ENCODE assay signal across 8 cellular contexts in the genomic region with DNA sequence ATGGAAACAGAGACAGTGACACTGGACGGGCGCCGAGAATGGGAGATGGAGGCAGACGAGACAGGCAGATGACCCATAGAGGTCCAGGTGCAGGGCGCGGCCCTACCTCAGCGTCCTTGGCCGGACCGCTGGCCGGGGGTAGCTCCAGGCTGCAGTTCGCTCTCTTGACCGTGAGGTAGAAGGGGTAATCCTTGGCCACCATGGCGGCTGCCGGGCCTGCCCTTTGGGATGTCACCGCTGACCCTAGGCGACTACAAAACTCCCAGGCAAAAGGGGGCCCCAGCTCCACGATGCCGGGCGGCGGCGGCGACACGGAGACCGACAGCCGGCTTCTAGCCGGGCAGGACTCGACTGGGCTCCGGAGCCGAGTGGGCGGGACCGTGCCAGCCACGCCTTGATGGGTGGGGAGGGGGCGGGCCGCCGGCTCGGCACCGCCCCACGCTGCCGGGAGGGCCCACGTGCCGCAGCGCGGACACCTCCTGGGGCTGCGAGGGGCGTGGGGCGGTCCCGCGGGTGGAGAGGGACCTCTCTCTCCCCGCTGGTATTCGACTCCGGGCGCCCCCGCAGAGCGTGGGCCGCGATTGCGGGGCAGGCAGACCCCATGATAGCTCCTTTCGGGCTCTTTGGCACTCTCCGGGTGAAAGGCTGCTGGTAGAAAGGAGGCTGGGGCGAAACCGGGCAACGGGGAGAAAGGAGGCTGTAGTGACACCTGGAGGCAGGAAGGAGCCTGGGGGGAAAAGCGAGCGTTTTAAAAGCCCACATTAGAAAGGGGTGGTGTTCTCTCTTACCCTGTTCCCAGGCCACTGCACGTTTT. TPM values are rescaled to one million over a fixed set of nuclear protein-coding genes. Genes with fewer than 3 reads are reported as not detected.
DNase-seq lines count a peak whose midpoint lies in the region; ATAC-seq and TF ChIP-seq lines count a peak whose summit lies in the region.

A gene with protein sequence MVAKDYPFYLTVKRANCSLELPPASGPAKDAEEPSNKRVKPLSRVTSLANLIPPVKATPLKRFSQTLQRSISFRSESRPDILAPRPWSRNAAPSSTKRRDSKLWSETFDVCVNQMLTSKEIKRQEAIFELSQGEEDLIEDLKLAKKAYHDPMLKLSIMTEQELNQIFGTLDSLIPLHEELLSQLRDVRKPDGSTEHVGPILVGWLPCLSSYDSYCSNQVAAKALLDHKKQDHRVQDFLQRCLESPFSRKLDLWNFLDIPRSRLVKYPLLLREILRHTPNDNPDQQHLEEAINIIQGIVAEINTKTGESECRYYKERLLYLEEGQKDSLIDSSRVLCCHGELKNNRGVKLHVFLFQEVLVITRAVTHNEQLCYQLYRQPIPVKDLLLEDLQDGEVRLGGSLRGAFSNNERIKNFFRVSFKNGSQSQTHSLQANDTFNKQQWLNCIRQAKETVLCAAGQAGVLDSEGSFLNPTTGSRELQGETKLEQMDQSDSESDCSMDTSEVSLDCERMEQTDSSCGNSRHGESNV (minus strand): TSS at position 353 of the 814 bp plus-strand sequence. CDS start 151 bp downstream, at position 202.

- H3K9me3 ChIP-seq in SU-DHL-6 (ENCODE audit: insufficient read depth, low read length) = no peaks in the 10 kb centered on the region

- peak within 1 kb of the TSS; percentile 37 for H3K9ac ChIP-seq in SU-DHL-6 (ENCODE audit: low read length)

- H3K27me3 Mint-ChIP-seq in GM23338 (ENCODE audit: insufficient read depth, low read depth, poor library complexity) (peaks cover 8% of the 10 kb centered on the region), type B pancreatic cell (no peaks in the 10 kb centered on the region)
- no peaks in the 10 kb centered on the region for H3K27me3 Mint-ChIP-seq in activated naive CD8-positive, alpha-beta T cell treated with anti-CD3 and anti-CD28 coated beads, Interleukin-2, amount 50 U/mL, for 24 hours

- H3F3A ChIP-seq in GM23338 (replicated peaks; ENCODE audit: low read depth) (no peaks in the 10 kb centered on the region), SU-DHL-6 (ENCODE audit: insufficient read depth) (no peaks in the 10 kb centered on the region)

- H3K27ac Mint-ChIP-seq in GM23338 (no peak within 1 kb of the TSS; the same call in 1 of the 2 replicates), type B pancreatic cell (peak within 1 kb of the TSS; percentile 88)
- peak within 1 kb of the TSS; percentile 92 for H3K27ac Mint-ChIP-seq in activated naive CD8-positive, alpha-beta T cell treated with anti-CD3 and anti-CD28 coated beads, Interleukin-2, amount 50 U/mL, for 24 hours

- no peak within 1 kb of the TSS for H3K27ac ChIP-seq in GM23338 (ENCODE audit: low read depth)
- H3K27ac ChIP-seq in SU-DHL-6 (ENCODE audit: low read depth, low read length) = no peak within 1 kb of the TSS

- H3K9me3 Mint-ChIP-seq in GM23338 = no peaks in the 10 kb centered on the region
- no peaks in the 10 kb centered on the region for H3K9me3 Mint-ChIP-seq in activated naive CD8-positive, alpha-beta T cell treated with anti-CD3 and anti-CD28 coated beads, Interleukin-2, amount 50 U/mL, for 24 hours
- no peaks in the 10 kb centered on the region for H3K9me3 Mint-ChIP-seq in type B pancreatic cell

- no peaks in the 10 kb centered on the region for H3K36me3 Mint-ChIP-seq in GM23338 (ENCODE audit: low read depth)
- peaks cover 14% of the 10 kb centered on the region for H3K36me3 Mint-ChIP-seq in activated naive CD8-positive, alpha-beta T cell treated with anti-CD3 and anti-CD28 coated beads, Interleukin-2, amount 50 U/mL, for 24 hours (ENCODE audit: low read depth)
- H3K36me3 Mint-ChIP-seq in type B pancreatic cell = no peaks in the 10 kb centered on the region

- H4K20me1 ChIP-seq in GM23338 (replicated peaks; ENCODE audit: insufficient read depth) = no peaks in the 10 kb centered on the region; the same call in 1 of the 2 replicates
- H4K20me1 ChIP-seq in SU-DHL-6 (ENCODE audit: low read depth, low read length) = no peaks in the 10 kb centered on the region; the same call in 1 of the 2 replicates

- H3K4me3 Mint-ChIP-seq in GM23338 (peak within 1 kb of the TSS; percentile 86), type B pancreatic cell (peak within 1 kb of the TSS; percentile 97)
- H3K4me3 Mint-ChIP-seq in activated naive CD8-positive, alpha-beta T cell treated with anti-CD3 and anti-CD28 coated beads, Interleukin-2, amount 50 U/mL, for 24 hours = peak within 1 kb of the TSS; percentile 99

- H3K79me2 ChIP-seq in GM23338 (replicated peaks; ENCODE audit: insufficient read depth) = no peaks in the 10 kb centered on the region
- no peaks in the 10 kb centered on the region for H3K79me2 ChIP-seq in SU-DHL-6 (ENCODE audit: insufficient read depth, low read length)

- TF ChIP-seq CTCF in GM06990 (IDR thresholded peaks at IDR 0.05; ENCODE audit: insufficient read depth, low read length, poor library complexity, severe bottlenecking) (peak; percentile 87), GM23338 (conservative IDR thresholded peaks at IDR 0.05; ENCODE audit: low read depth in 2 of 2) (peak; percentile 65 to 74), LNCAP (IDR thresholded peaks at IDR 0.05) (peak; percentile 29; the same call in 1 of the 2 replicates), SU-DHL-6 (IDR thresholded peaks at IDR 0.05; ENCODE audit: insufficient read depth, low read length, poor library complexity, severe bottlenecking) (peak; percentile 62), type B pancreatic cell (conservative IDR thresholded peaks at IDR 0.05) (peak; percentile 48)

- H2AFZ ChIP-seq in GM23338 (peak within 1 kb of the TSS; percentile 87), SU-DHL-6 (ENCODE audit: low read depth, low read length, severe bottlenecking) (peak within 1 kb of the TSS; percentile 70)

- H3K4me1 Mint-ChIP-seq in GM23338 (peaks cover 15% of the 10 kb centered on the region), type B pancreatic cell (ENCODE audit: unreplicated experiment) (peaks cover 41% of the 10 kb centered on the region)
- H3K4me1 Mint-ChIP-seq in activated naive CD8-positive, alpha-beta T cell treated with anti-CD3 and anti-CD28 coated beads, Interleukin-2, amount 50 U/mL, for 24 hours = peaks cover 45% of the 10 kb centered on the region

- H3K36me3 ChIP-seq in GM06990 (ENCODE audit: control insufficient read depth, insufficient read depth, low read length) (no peaks in the 10 kb centered on the region), GM23338 (ENCODE audit: insufficient read depth) (no peaks in the 10 kb centered on the region), SU-DHL-6 (ENCODE audit: low read length) (no peaks in the 10 kb centered on the region)

- H3K27me3 ChIP-seq in GM06990 (replicated peaks; ENCODE audit: control insufficient read depth, insufficient read depth, low read length) (no peaks in the 10 kb centered on the region), GM23338 (ENCODE audit: insufficient read depth) (peaks cover 10% of the 10 kb centered on the region; the same call in 1 of the 2 replicates), SU-DHL-6 (ENCODE audit: low read length) (no peaks in the 10 kb centered on the region)

- peak; percentile 93 for ATAC-seq in GM23338
- ATAC-seq in activated naive CD8-positive, alpha-beta T cell treated with anti-CD3 and anti-CD28 coated beads, Interleukin-2, amount 50 U/mL, for 24 hours = peak; percentile 83

- H3K4me1 ChIP-seq in GM23338 (ENCODE audit: insufficient read depth) = peaks cover 6% of the 10 kb centered on the region; the same call in 1 of the 2 replicates

- H3K4me3 ChIP-seq in GM06990 (replicated peaks; ENCODE audit: low read depth, low read length) (peak within 1 kb of the TSS; percentile 91), GM23338 (peak within 1 kb of the TSS; percentile 87), SU-DHL-6 (ENCODE audit: insufficient read depth, low read length, poor library complexity, severe bottlenecking) (peak within 1 kb of the TSS; percentile 48)

- H3K9me2 ChIP-seq in GM23338 (ENCODE audit: insufficient read depth) = no peaks in the 10 kb centered on the region
- H3K9me2 ChIP-seq in SU-DHL-6 (replicated peaks; ENCODE audit: insufficient read depth, low read length) = no peaks in the 10 kb centered on the region

- H3K4me2 ChIP-seq in GM23338 = peak within 1 kb of the TSS; percentile 95
- peak within 1 kb of the TSS; percentile 61 for H3K4me2 ChIP-seq in SU-DHL-6 (ENCODE audit: low read depth, low read length, poor library complexity, severe bottlenecking)

- intact Hi-C loops in cardiac septum (cut with DNase I) = loop anchor here (2.0 to 5.0 kb wide), 2 partner anchors 120 to 187 kb away; no protein-coding TSS in a partner anchor

- DNase-seq in GM06990 (ENCODE audit: extremely low read depth, insufficient read length) (peak; percentile 93), GM23338 (ENCODE audit: low spot score) (peak; percentile 95), cardiac septum (ENCODE audit: low spot score) (peak; percentile 95), pons (ENCODE audit: low spot score) (peak; percentile 85), type B pancreatic cell (ENCODE audit: extremely low spot score, unreplicated experiment) (peak; percentile 84)
- DNase-seq in activated naive CD8-positive, alpha-beta T cell treated with anti-CD3 and anti-CD28 coated beads, Interleukin-2, amount 50 U/mL, for 24 hours = peak; percentile 89

TF ChIP-seq in GM23338, 12 proteins besides CTCF, POLR2A, EP300 and RAD21 (continues in another document):
- TF ChIP-seq STAT1 (IDR thresholded peaks at IDR 0.05; ENCODE audit: unreplicated experiment) = no peak

RNA-seq across cellular contexts. Expression of the gene that starts here (rescaled TPM):
- 5.0 and 8.0 TPM in 2 replicates for total RNA-seq in GM23338 (2014; rRNA removed; shearing (Covaris generic))
- polyA plus RNA-seq in GM23338 (2016; fragmentation: Nextera tagmentation; extraction: Ambion mirVana) = 2.7 and 5.1 TPM in 2 replicates
- total RNA-seq in cardiac septum (23.1 TPM), type B pancreatic cell (ENCODE audit: low replicate concordance) (20.9 and 32.6 TPM in 2 replicates)

Comparison
In these comparisons a context has a peak if more than half of its experiments do, and no peak if none do; other contexts are left out.
1. CTCF ChIP-seq: peak in every context shown above with its lines; median percentile 87 in GM06990; 70 in GM23338; 62 in SU-DHL-6; 48 in type B pancreatic cell; 29 in LNCAP.